In the genomic region with DNA sequence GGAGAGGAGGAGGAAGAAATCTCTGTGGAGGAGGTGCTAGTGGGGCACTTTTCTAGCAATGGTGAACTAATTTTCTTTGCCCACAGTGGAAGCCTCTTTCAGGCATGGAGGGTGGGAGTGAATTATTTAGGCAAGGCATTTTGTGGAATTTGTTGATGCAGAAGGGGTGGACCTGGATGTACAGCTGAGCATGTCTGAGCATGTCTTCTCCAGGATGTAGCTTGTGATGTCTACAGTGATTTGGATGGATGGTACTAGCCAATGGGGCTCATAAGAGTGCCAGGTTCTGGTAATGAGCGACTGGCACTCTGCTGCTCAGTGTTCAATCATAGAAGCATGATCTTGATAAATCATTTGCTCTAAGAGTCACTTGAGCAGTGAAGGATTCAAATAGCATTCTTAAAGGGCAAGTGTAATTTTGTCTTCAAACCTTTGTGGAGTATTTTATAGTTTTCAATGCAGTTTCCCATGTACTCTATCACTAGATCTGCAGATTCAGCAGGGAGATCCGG, we compare ENCODE assay signal across 17 cellular contexts.
DNase-seq lines count a peak whose midpoint lies in the region; ATAC-seq, FAIRE-seq and TF ChIP-seq lines count a peak whose summit lies in the region.
"Had no signal": no experiment of that assay in that cellular context is flagged by ENCODE, and none has a peak within 500 bp of the region (broad histone marks: within the 10 kb centered on the region; RNA-seq: fewer than 3 reads in every experiment).

No MANE protein-coding gene starts in this region.

- H4K20me1 ChIP-seq in astrocyte (ENCODE audit: insufficient read depth, low read length), result no peaks in the 10 kb centered on the region

- no peaks in the 10 kb centered on the region for H3K79me2 ChIP-seq in astrocyte (ENCODE audit: insufficient read depth, low read length)

- H3K9me3 ChIP-seq in astrocyte (ENCODE audit: insufficient read depth, low read depth, low read length), result no peaks in the 10 kb centered on the region

- H3K4me1 ChIP-seq in astrocyte (ENCODE audit: insufficient read depth, low read length), result no peaks in the 10 kb centered on the region

- FAIRE-seq in astrocyte (lab: Jason Lieb, UNC), result no peak

- no peak overlapping the region for H3K9ac ChIP-seq in astrocyte (ENCODE audit: low read length)

- H3K36me3 Mint-ChIP-seq in astrocyte (ENCODE audit: low read depth, unreplicated experiment), result no peaks in the 10 kb centered on the region
- H3K36me3 Mint-ChIP-seq in type B pancreatic cell, result peaks cover 6% of the 10 kb centered on the region
- H3K36me3 Mint-ChIP-seq: IgD-negative memory B cell had no signal

- H3K4me2 ChIP-seq in astrocyte (ENCODE audit: low read length), result no peak overlapping the region

- DNase-seq in NCI-H345 (lab: John Stamatoyannopoulos, UW), result peak; percentile 12
- DNase-seq in NCI-H345 treated with DMSO at 0.1 percent for 48 hours (lab: John Stamatoyannopoulos, UW; ENCODE audit: unreplicated experiment), result no peak
- no peak for DNase-seq in astrocyte (ENCODE audit: low read depth)
- DNase-seq in kidney glomerular epithelial cell (lab: John Stamatoyannopoulos, UW), result peak; percentile 44
- DNase-seq in type B pancreatic cell (ENCODE audit: extremely low spot score, unreplicated experiment), result no peak
- DNase-seq in stimulated activated CD4-positive, alpha-beta T cell treated with anti-CD3 and anti-CD28 coated beads, Interleukin-4, amount 100 ng/mL, for 1 hour, result no peak
- DNase-seq in sciatic nerve (ENCODE audit: low spot score), result no peak
- DNase-seq: C1 segment of cervical spinal cord, NCI-H1436, NCI-H2081 treated with DMSO at 0.1 percent for 48 hours, NCI-H226, NCI-H82, SHP77 treated with DMSO at 0.1 percent for 48 hours had no signal

- H3K27ac ChIP-seq in astrocyte (ENCODE audit: low read depth, low read length), result no peak overlapping the region

- H3K9me3 Mint-ChIP-seq in astrocyte (ENCODE audit: unreplicated experiment), result no peaks in the 10 kb centered on the region
- H3K9me3 Mint-ChIP-seq in type B pancreatic cell, result peaks cover 7% of the 10 kb centered on the region

- peak overlapping the region; percentile 22 for H3K27ac Mint-ChIP-seq in astrocyte (ENCODE audit: unreplicated experiment)
- peak overlapping the region; percentile 83 for H3K27ac Mint-ChIP-seq in type B pancreatic cell
- H3K27ac Mint-ChIP-seq: IgD-negative memory B cell had no signal

- H3K4me3 Mint-ChIP-seq in astrocyte (ENCODE audit: unreplicated experiment) (no peak overlapping the region), type B pancreatic cell (no peak overlapping the region)
- H3K4me3 Mint-ChIP-seq: IgD-negative memory B cell had no signal

- no peak for TF ChIP-seq CTCF in astrocyte (IDR thresholded peaks at IDR 0.05; ENCODE audit: insufficient read depth, low read depth, low read length)
- no peak for TF ChIP-seq CTCF in type B pancreatic cell (conservative IDR thresholded peaks at IDR 0.05)

- H3K4me3 ChIP-seq in astrocyte (ENCODE audit: insufficient read depth, low read depth, low read length), result no peak overlapping the region

- H3K27me3 Mint-ChIP-seq in astrocyte (ENCODE audit: low read depth, unreplicated experiment), result peaks cover 2% of the 10 kb centered on the region
- H3K27me3 Mint-ChIP-seq in type B pancreatic cell, result no peaks in the 10 kb centered on the region

- H3K27me3 ChIP-seq in astrocyte (ENCODE audit: insufficient read depth, low read length), result peaks cover 3% of the 10 kb centered on the region

- peaks cover 18% of the 10 kb centered on the region for H3K4me1 Mint-ChIP-seq in astrocyte (ENCODE audit: low read depth, unreplicated experiment)
- H3K4me1 Mint-ChIP-seq in type B pancreatic cell (ENCODE audit: unreplicated experiment), result peaks cover 21% of the 10 kb centered on the region

- no peaks in the 10 kb centered on the region for H3K36me3 ChIP-seq in astrocyte (ENCODE audit: insufficient read depth, low read length)

- intact Hi-C loops in sciatic nerve (cut with DNase I), result no loop called here

- ATAC-seq in sciatic nerve (no peak), HG03175 (IDR thresholded peaks at IDR 0.05; ENCODE audit: unreplicated experiment) (no peak)
- ATAC-seq: HCT116, Panc1 had no signal

- no peak overlapping the region for H2AFZ ChIP-seq in astrocyte (ENCODE audit: low read depth, low read length)

Comparison
In these comparisons a context has a peak if more than half of its experiments do, and no peak if none do; other contexts are left out.
1. DNase-seq: peak in NCI-H345 (single experiment) and kidney glomerular epithelial cell (single experiment); none in NCI-H345 treated with DMSO at 0.1 percent for 48 hours (single experiment), astrocyte (single experiment), type B pancreatic cell (single experiment), stimulated activated CD4-positive, alpha-beta T cell treated with anti-CD3 and anti-CD28 coated beads, Interleukin-4, amount 100 ng/mL, for 1 hour (single experiment) and sciatic nerve (single experiment).